ENCODE assay signal across 17 cellular contexts in genomic region chr19:1523412-1524205, GRCh38. TPM values are rescaled to one million over a fixed set of nuclear protein-coding genes. Genes with fewer than 3 reads are reported as not detected.
DNase-seq lines count a peak whose midpoint lies in the region; ATAC-seq and TF ChIP-seq lines count a peak whose summit lies in the region.
"Had no signal": no experiment of that assay in that cellular context is flagged by ENCODE, and none has a peak within 500 bp of the region (broad histone marks: within the 10 kb centered on the region; RNA-seq: fewer than 3 reads in every experiment).

TSS of gene PLK5 (plus strand) at chr19:1524077. CDS start at chr19:1526997, 2,920 bp downstream.

- peaks cover 6% of the 10 kb centered on the region for H3K4me1 Mint-ChIP-seq in activated naive CD4-positive, alpha-beta T cell treated with anti-CD3 and anti-CD28 coated beads, Interleukin-2, amount 50 U/mL, for 24 hours
- H3K4me1 Mint-ChIP-seq in activated naive CD4-positive, alpha-beta T cell treated with anti-CD3 and anti-CD28 coated beads for 36 hours (ENCODE audit: low read depth), result peaks cover 7% of the 10 kb centered on the region

- peak in 2 of 56 donors; percentile 12 to 16 for TF ChIP-seq CTCF in dorsolateral prefrontal cortex (IDR thresholded peaks at IDR 0.05 in 54 of 56, conservative IDR thresholded peaks at IDR 0.05 in 2 of 56; ENCODE audit: low read depth in 1 of 56, partially characterized antibody in 56 of 56)
- no peak for TF ChIP-seq CTCF in suprapubic skin (IDR thresholded peaks at IDR 0.05)

- H3K9me3 ChIP-seq in mesodermal cell (ENCODE audit: control insufficient read depth, low read length), result no peaks in the 10 kb centered on the region
- no peaks in the 10 kb centered on the region for H3K9me3 ChIP-seq in suprapubic skin
- H3K9me3 ChIP-seq: gastrocnemius medialis, thoracic aorta had no signal

- peak within 1 kb of the TSS in 15 of 59 donors; percentile 10 to 87 (median 44) for H3K27ac ChIP-seq in dorsolateral prefrontal cortex
- no peak within 1 kb of the TSS for H3K27ac ChIP-seq in mesodermal cell (ENCODE audit: low read depth, low read length, severe bottlenecking)
- no peak within 1 kb of the TSS for H3K27ac ChIP-seq in suprapubic skin
- H3K27ac ChIP-seq: gastrocnemius medialis, thoracic aorta had no signal

- H3K27me3 Mint-ChIP-seq in activated naive CD4-positive, alpha-beta T cell treated with anti-CD3 and anti-CD28 coated beads, Interleukin-2, amount 50 U/mL, for 24 hours, result peaks cover 20% of the 10 kb centered on the region
- peaks cover 30% of the 10 kb centered on the region for H3K27me3 Mint-ChIP-seq in activated naive CD4-positive, alpha-beta T cell treated with anti-CD3 and anti-CD28 coated beads for 36 hours (ENCODE audit: low read depth)

- TF ChIP-seq EP300 in suprapubic skin (IDR thresholded peaks at IDR 0.05), result no peak

- H3K36me3 Mint-ChIP-seq in activated naive CD4-positive, alpha-beta T cell treated with anti-CD3 and anti-CD28 coated beads, Interleukin-2, amount 50 U/mL, for 24 hours, result no peaks in the 10 kb centered on the region
- H3K36me3 Mint-ChIP-seq in activated naive CD4-positive, alpha-beta T cell treated with anti-CD3 and anti-CD28 coated beads for 36 hours (ENCODE audit: low read depth), result no peaks in the 10 kb centered on the region
- H3K36me3 Mint-ChIP-seq: activated CD8-positive, alpha-beta memory T cell treated with anti-CD3 and anti-CD28 coated beads, Interleukin-2, amount 10 ng/mL, durations not matched to agents 7 days and 5 days; memory B cell had no signal

- intact Hi-C loops in activated naive CD4-positive, alpha-beta T cell treated with anti-CD3 and anti-CD28 coated beads for 36 hours (cut with micrococcal nuclease), result no loop called here
- intact Hi-C loops in dorsolateral prefrontal cortex (cut with DNase I), result no loop called here

- H3K4me3 Mint-ChIP-seq in activated naive CD4-positive, alpha-beta T cell treated with anti-CD3 and anti-CD28 coated beads, Interleukin-2, amount 50 U/mL, for 24 hours, result peak within 1 kb of the TSS; percentile 41
- no peak within 1 kb of the TSS for H3K4me3 Mint-ChIP-seq in activated naive CD4-positive, alpha-beta T cell treated with anti-CD3 and anti-CD28 coated beads for 36 hours
- H3K4me3 Mint-ChIP-seq: activated CD8-positive, alpha-beta memory T cell treated with anti-CD3 and anti-CD28 coated beads, Interleukin-2, amount 10 ng/mL, durations not matched to agents 7 days and 5 days; memory B cell had no signal

- CTCF ChIA-PET in activated naive CD4-positive, alpha-beta T cell treated with anti-CD3 and anti-CD28 coated beads for 36 hours (lab: Charles Lee), result no interaction called here

- no peak for TF ChIP-seq POLR2A in suprapubic skin (IDR thresholded peaks at IDR 0.05)

- ATAC-seq in GM18858 (IDR thresholded peaks at IDR 0.05; ENCODE audit: unreplicated experiment) (no peak), HG03159 (IDR thresholded peaks at IDR 0.05; ENCODE audit: unreplicated experiment) (no peak), GM19395 (IDR thresholded peaks at IDR 0.05; ENCODE audit: unreplicated experiment) (no peak)
- ATAC-seq: activated CD8-positive, alpha-beta memory T cell treated with anti-CD3 and anti-CD28 coated beads, Interleukin-2, amount 10 ng/mL, durations not matched to agents 7 days and 5 days; gastrocnemius medialis had no signal

- H3K4me3 ChIP-seq in dorsolateral prefrontal cortex (peak within 1 kb of the TSS in 55 of 59 donors; percentile 8 to 66 (median 45)), mesodermal cell (ENCODE audit: extremely low read depth, insufficient read depth, low read length, poor library complexity, severe bottlenecking) (peak within 1 kb of the TSS; percentile 2), suprapubic skin (peak within 1 kb of the TSS; percentile 46)
- H3K4me3 ChIP-seq: thoracic aorta had no signal

- no peak within 1 kb of the TSS for H3K27ac Mint-ChIP-seq in activated naive CD4-positive, alpha-beta T cell treated with anti-CD3 and anti-CD28 coated beads, Interleukin-2, amount 50 U/mL, for 24 hours
- H3K27ac Mint-ChIP-seq in activated naive CD4-positive, alpha-beta T cell treated with anti-CD3 and anti-CD28 coated beads for 36 hours, result no peak within 1 kb of the TSS
- H3K27ac Mint-ChIP-seq: activated CD8-positive, alpha-beta memory T cell treated with anti-CD3 and anti-CD28 coated beads, Interleukin-2, amount 10 ng/mL, durations not matched to agents 7 days and 5 days; memory B cell had no signal

- H3K27me3 ChIP-seq in dorsolateral prefrontal cortex (peaks cover 0 to 45% (median 13%) of the 10 kb centered on the region in 45 donors), suprapubic skin (peaks cover 68% of the 10 kb centered on the region)

- no peaks in the 10 kb centered on the region for H3K36me3 ChIP-seq in mesodermal cell (ENCODE audit: control insufficient read depth, insufficient read depth, low read length)
- no peaks in the 10 kb centered on the region for H3K36me3 ChIP-seq in suprapubic skin
- H3K36me3 ChIP-seq: gastrocnemius medialis, thoracic aorta had no signal

- 13 to 27% methylated on average over 34 to 47 of the region's 79 CpGs for WGBS in mesodermal cell (ENCODE audit: insufficient coverage in 2 of 2), 2 experiments
- 100% methylated on average over 1 of the region's 79 CpGs for WGBS in suprapubic skin

- DNase-seq in activated naive CD4-positive, alpha-beta T cell treated with anti-CD3 and anti-CD28 coated beads for 36 hours, result no peak
- DNase-seq in dorsolateral prefrontal cortex, result peak in 2 of 10 donors; percentile 55 to 74
- DNase-seq in suprapubic skin (ENCODE audit: low spot score in 2 of 2), result no peak
- DNase-seq: activated CD8-positive, alpha-beta memory T cell treated with anti-CD3 and anti-CD28 coated beads, Interleukin-2, amount 10 ng/mL, durations not matched to agents 7 days and 5 days; DMS153; effector memory CD4-positive, alpha-beta T cell; gastrocnemius medialis; GOT3; NCI-H1092 treated with DMSO at 0.1 percent for 48 hours; NCI-H526 had no signal

- no peaks in the 10 kb centered on the region for H3K9me3 Mint-ChIP-seq in activated naive CD4-positive, alpha-beta T cell treated with anti-CD3 and anti-CD28 coated beads, Interleukin-2, amount 50 U/mL, for 24 hours
- no peaks in the 10 kb centered on the region for H3K9me3 Mint-ChIP-seq in activated naive CD4-positive, alpha-beta T cell treated with anti-CD3 and anti-CD28 coated beads for 36 hours
- H3K9me3 Mint-ChIP-seq: memory B cell had no signal

- H3K4me1 ChIP-seq in mesodermal cell (ENCODE audit: control insufficient read depth, insufficient read depth, low read length, poor library complexity, severe bottlenecking) (no peaks in the 10 kb centered on the region), suprapubic skin (peaks cover 13% of the 10 kb centered on the region)
- H3K4me1 ChIP-seq: gastrocnemius medialis had no signal

RNA-seq across cellular contexts. Expression of gene PLK5, which starts in this region (rescaled TPM):
- total RNA-seq in activated naive CD4-positive, alpha-beta T cell treated with anti-CD3 and anti-CD28 coated beads for 36 hours, result not detected
- total RNA-seq in dorsolateral prefrontal cortex (10 to 100 TPM in 15 of 120 experiments, 1 to 10 TPM in 105; 1.1 to 17.3 (median 5.5) TPM), suprapubic skin (1 to 10 TPM in 1 of 4 donors, under 1 TPM in 1, not detected in 2; 0.23 to 1.2 TPM)
- polyA plus RNA-seq in mesodermal cell (2013, experiment 1 of 2), result not detected
- polyA plus RNA-seq in mesodermal cell (2013, experiment 2 of 2), result not detected
- total RNA-seq: activated CD8-positive, alpha-beta memory T cell treated with anti-CD3 and anti-CD28 coated beads, Interleukin-2, amount 10 ng/mL, durations not matched to agents 7 days and 5 days; gastrocnemius medialis; thoracic aorta had no signal
